2 cellular contexts compared by ENCODE assay signal in the genomic region with DNA sequence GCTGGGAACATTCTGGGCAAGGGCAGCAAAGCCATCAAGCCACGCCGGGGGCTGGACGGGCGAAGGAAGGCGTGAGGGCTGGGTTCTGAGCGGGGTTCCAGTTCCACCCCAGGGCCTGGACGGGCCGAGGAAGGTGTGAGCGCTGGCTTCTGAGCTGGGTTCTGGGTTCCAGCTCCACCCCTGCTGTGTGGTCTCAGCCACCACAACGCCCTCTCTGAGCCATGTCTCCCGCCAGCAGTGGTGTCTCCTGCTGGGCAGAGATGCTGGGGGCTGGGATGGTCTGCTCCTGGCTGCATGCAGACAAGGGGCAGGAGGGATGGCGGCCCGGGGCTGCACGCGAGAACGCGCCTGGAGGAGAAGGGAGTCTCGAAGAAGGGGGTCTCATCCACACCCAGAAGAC.
TF ChIP-seq lines count a peak whose summit lies in the region.

No MANE protein-coding gene starts in this region.

TF ChIP-seq in HepG2, 621 proteins besides CTCF, POLR2A, EP300 and RAD21 (continued from another document and continues in another):
- TF ChIP-seq, protein P1, sequence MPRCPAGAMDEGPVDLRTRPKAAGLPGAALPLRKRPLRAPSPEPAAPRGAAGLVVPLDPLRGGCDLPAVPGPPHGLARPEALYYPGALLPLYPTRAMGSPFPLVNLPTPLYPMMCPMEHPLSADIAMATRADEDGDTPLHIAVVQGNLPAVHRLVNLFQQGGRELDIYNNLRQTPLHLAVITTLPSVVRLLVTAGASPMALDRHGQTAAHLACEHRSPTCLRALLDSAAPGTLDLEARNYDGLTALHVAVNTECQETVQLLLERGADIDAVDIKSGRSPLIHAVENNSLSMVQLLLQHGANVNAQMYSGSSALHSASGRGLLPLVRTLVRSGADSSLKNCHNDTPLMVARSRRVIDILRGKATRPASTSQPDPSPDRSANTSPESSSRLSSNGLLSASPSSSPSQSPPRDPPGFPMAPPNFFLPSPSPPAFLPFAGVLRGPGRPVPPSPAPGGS (CRISPR knock-in tag; IDR thresholded peaks at IDR 0.05) = 0 out of 2 replicates have a peak, but pooled peaks have one; percentile 19
- TF ChIP-seq, protein P2, sequence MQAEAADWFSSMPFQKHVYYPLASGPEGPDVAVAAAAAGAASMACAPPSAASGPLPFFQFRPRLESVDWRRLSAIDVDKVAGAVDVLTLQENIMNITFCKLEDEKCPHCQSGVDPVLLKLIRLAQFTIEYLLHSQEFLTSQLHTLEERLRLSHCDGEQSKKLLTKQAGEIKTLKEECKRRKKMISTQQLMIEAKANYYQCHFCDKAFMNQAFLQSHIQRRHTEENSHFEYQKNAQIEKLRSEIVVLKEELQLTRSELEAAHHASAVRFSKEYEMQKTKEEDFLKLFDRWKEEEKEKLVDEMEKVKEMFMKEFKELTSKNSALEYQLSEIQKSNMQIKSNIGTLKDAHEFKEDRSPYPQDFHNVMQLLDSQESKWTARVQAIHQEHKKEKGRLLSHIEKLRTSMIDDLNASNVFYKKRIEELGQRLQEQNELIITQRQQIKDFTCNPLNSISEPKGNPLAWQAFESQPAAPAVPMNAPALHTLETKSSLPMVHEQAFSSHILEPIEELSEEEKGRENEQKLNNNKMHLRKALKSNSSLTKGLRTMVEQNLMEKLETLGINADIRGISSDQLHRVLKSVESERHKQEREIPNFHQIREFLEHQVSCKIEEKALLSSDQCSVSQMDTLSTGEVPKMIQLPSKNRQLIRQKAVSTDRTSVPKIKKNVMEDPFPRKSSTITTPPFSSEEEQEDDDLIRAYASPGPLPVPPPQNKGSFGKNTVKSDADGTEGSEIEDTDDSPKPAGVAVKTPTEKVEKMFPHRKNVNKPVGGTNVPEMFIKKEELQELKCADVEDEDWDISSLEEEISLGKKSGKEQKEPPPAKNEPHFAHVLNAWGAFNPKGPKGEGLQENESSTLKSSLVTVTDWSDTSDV (CRISPR knock-in tag; IDR thresholded peaks at IDR 0.05) = 0 out of 2 replicates have a peak, but pooled peaks have one; percentile 35
- peak; percentile 68; the same call in 1 of the 2 replicates for TF ChIP-seq KDM1A (CRISPR knock-in tag; IDR thresholded peaks at IDR 0.05)
- TF ChIP-seq, protein P3, sequence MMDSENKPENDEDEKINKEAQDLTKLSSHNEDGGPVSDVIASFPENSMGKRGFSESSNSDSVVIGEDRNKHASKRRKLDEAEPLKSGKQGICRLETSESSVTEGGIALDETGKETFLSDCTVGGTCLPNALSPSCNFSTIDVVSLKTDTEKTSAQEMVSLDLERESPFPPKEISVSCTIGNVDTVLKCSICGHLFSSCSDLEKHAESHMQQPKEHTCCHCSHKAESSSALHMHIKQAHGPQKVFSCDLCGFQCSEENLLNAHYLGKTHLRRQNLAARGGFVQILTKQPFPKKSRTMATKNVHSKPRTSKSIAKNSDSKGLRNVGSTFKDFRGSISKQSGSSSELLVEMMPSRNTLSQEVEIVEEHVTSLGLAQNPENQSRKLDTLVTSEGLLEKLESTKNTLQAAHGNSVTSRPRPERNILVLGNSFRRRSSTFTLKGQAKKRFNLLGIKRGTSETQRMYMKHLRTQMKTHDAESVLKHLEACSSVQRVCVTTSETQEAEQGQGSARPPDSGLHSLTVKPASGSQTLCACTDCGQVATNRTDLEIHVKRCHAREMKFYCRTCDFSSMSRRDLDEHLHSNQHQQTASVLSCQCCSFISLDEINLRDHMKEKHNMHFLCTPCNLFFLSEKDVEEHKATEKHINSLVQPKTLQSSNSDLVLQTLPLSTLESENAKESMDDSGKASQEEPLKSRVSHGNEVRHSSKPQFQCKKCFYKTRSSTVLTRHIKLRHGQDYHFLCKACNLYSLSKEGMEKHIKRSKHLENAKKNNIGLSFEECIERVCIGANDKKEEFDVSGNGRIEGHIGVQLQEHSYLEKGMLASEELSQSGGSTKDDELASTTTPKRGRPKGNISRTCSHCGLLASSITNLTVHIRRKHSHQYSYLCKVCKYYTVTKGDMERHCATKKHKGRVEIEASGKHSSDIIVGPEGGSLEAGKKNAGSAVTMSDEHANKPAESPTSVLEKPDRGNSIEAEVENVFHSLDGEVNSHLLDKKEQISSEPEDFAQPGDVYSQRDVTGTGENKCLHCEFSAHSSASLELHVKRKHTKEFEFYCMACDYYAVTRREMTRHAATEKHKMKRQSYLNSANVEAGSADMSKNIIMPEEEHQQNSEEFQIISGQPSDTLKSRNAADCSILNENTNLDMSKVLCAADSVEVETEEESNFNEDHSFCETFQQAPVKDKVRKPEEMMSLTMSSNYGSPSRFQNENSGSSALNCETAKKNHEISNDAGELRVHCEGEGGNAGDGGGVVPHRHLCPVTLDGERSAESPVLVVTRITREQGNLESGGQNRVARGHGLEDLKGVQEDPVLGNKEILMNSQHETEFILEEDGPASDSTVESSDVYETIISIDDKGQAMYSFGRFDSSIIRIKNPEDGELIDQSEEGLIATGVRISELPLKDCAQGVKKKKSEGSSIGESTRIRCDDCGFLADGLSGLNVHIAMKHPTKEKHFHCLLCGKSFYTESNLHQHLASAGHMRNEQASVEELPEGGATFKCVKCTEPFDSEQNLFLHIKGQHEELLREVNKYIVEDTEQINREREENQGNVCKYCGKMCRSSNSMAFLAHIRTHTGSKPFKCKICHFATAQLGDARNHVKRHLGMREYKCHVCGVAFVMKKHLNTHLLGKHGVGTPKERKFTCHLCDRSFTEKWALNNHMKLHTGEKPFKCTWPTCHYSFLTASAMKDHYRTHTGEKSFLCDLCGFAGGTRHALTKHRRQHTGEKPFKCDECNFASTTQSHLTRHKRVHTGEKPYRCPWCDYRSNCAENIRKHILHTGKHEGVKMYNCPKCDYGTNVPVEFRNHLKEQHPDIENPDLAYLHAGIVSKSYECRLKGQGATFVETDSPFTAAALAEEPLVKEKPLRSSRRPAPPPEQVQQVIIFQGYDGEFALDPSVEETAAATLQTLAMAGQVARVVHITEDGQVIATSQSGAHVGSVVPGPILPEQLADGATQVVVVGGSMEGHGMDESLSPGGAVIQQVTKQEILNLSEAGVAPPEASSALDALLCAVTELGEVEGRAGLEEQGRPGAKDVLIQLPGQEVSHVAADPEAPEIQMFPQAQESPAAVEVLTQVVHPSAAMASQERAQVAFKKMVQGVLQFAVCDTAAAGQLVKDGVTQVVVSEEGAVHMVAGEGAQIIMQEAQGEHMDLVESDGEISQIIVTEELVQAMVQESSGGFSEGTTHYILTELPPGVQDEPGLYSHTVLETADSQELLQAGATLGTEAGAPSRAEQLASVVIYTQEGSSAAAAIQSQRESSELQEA (CRISPR knock-in tag; IDR thresholded peaks at IDR 0.05; ENCODE audit: not compliant biosample characterization) = peak; percentile 45
- 0 out of 2 replicates have a peak, but pooled peaks have one; percentile 51 for TF ChIP-seq ZNF44 (CRISPR knock-in tag; IDR thresholded peaks at IDR 0.05)
- TF ChIP-seq SPEN (CRISPR knock-in tag; IDR thresholded peaks at IDR 0.05; ENCODE audit: low read depth) = peak; percentile 13; the same call in 1 of the 2 replicates
- no peak for TF ChIP-seq ZNF260 (CRISPR knock-in tag; IDR thresholded peaks at IDR 0.05; ENCODE audit: borderline replicate concordance, low read depth)
- peak; percentile 100 for TF ChIP-seq ZNF768 (CRISPR knock-in tag; IDR thresholded peaks at IDR 0.05)
- no peak for TF ChIP-seq TRIM24 (CRISPR knock-in tag; IDR thresholded peaks at IDR 0.05)
- TF ChIP-seq ZNF274 (CRISPR knock-in tag; IDR thresholded peaks at IDR 0.05) = 0 out of 2 replicates have a peak, but pooled peaks have one; percentile 16
- no peak for TF ChIP-seq SAFB2 (CRISPR knock-in tag; IDR thresholded peaks at IDR 0.05; ENCODE audit: borderline replicate concordance, low read depth)

TF ChIP-seq in H1, 55 proteins besides CTCF, POLR2A, EP300 and RAD21 (continued from another document):
- TF ChIP-seq, protein P4, sequence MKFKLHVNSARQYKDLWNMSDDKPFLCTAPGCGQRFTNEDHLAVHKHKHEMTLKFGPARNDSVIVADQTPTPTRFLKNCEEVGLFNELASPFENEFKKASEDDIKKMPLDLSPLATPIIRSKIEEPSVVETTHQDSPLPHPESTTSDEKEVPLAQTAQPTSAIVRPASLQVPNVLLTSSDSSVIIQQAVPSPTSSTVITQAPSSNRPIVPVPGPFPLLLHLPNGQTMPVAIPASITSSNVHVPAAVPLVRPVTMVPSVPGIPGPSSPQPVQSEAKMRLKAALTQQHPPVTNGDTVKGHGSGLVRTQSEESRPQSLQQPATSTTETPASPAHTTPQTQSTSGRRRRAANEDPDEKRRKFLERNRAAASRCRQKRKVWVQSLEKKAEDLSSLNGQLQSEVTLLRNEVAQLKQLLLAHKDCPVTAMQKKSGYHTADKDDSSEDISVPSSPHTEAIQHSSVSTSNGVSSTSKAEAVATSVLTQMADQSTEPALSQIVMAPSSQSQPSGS (IDR thresholded peaks at IDR 0.05; ENCODE audit: low read length) = no peak
- no peak for TF ChIP-seq RNF2 (IDR thresholded peaks at IDR 0.05; ENCODE audit: borderline replicate concordance, low read depth, low read length, missing control alignments, poor library complexity, severe bottlenecking)
